Comparison of ENCODE assay signal across 8 cellular contexts in genomic region chr15:73965730-73966103, GRCh38. TPM values are rescaled to one million over a fixed set of nuclear protein-coding genes. Genes with fewer than 3 reads are reported as not detected.
DNase-seq lines count a peak whose midpoint lies in the region; ATAC-seq and TF ChIP-seq lines count a peak whose summit lies in the region.

No MANE protein-coding gene starts in this region.

- H3K4me3 ChIP-seq in CD8-positive, alpha-beta T cell (ENCODE audit: low read depth, low read length): no peak overlapping the region
- no peak overlapping the region for H3K4me3 ChIP-seq in testis

- POLR2A ChIA-PET in CD8-positive, alpha-beta T cell (lab: Charles Lee): interaction anchor here (0.6 to 1.6 kb wide), 4 partner anchors 11 to 29 kb away, joined by 3 to 6 read pairs (median 4); partner anchors contain the start of gene PML

- peak overlapping the region; percentile 68 for H3K27ac Mint-ChIP-seq in CD8-positive, alpha-beta T cell
- peak overlapping the region; percentile 63 to 83 for H3K27ac Mint-ChIP-seq in effector memory CD8-positive, alpha-beta T cell

- H3K4me1 ChIP-seq in CD8-positive, alpha-beta T cell (ENCODE audit: insufficient read depth, low read length): peaks cover 23% of the 10 kb centered on the region
- peaks cover 5% of the 10 kb centered on the region for H3K4me1 ChIP-seq in testis

- CTCF ChIA-PET in CD8-positive, alpha-beta T cell (lab: Charles Lee): interaction anchor here (0.7 to 14.2 kb wide), 9 partner anchors 14 to 91 kb away, joined by 3 to 328 read pairs (median 6); partner anchors contain the start of gene PML

- no peaks in the 10 kb centered on the region for H3K27me3 Mint-ChIP-seq in CD8-positive, alpha-beta T cell (ENCODE audit: low read depth)
- H3K27me3 Mint-ChIP-seq in effector memory CD8-positive, alpha-beta T cell: no peaks in the 10 kb centered on the region

- intact Hi-C loops in CD8-positive, alpha-beta T cell (cut with DNase I, micrococcal nuclease): loop anchor here in 1 of 2 experiments (2.0 kb wide), 1 partner anchor 37 kb away; no protein-coding TSS in a partner anchor
- intact Hi-C loops in testis (cut with DNase I; ENCODE audit: low total_unique reads): no loop called here

- 46 to 63% methylated on average over 2 of the region's 2 CpGs for WGBS in testis, 2 donors

- no peaks in the 10 kb centered on the region for H3K36me3 Mint-ChIP-seq in CD8-positive, alpha-beta T cell
- H3K36me3 Mint-ChIP-seq in effector memory CD8-positive, alpha-beta T cell (ENCODE audit: insufficient read depth): peaks cover 3% of the 10 kb centered on the region

- TF ChIP-seq POLR2A in testis (IDR thresholded peaks at IDR 0.05): no peak

- no peaks in the 10 kb centered on the region for H3K36me3 ChIP-seq in CD8-positive, alpha-beta T cell (ENCODE audit: insufficient read depth, low read length)
- no peaks in the 10 kb centered on the region for H3K36me3 ChIP-seq in testis (ENCODE audit: low read depth, missing control alignments)

- H3K27me3 ChIP-seq in CD8-positive, alpha-beta T cell (ENCODE audit: insufficient read depth, low read length): no peaks in the 10 kb centered on the region
- H3K27me3 ChIP-seq in testis: no peaks in the 10 kb centered on the region

- TF ChIP-seq CTCF in CD8-positive, alpha-beta T cell (IDR thresholded peaks at IDR 0.05): no peak
- TF ChIP-seq CTCF in testis (IDR thresholded peaks at IDR 0.05): no peak

- H3K4me3 Mint-ChIP-seq in CD8-positive, alpha-beta T cell: peak overlapping the region; percentile 83
- peak overlapping the region; percentile 71 to 83 for H3K4me3 Mint-ChIP-seq in effector memory CD8-positive, alpha-beta T cell

- DNase-seq in CD8-positive, alpha-beta T cell: no peak
- DNase-seq in M059J (ENCODE audit: low read depth): peak; percentile 70
- no peak for DNase-seq in effector memory CD8-positive, alpha-beta T cell
- DNase-seq in HuH-7.5 (ENCODE audit: low spot score): no peak
- no peak for DNase-seq in testis
- no peak for DNase-seq in globus pallidus (ENCODE audit: low spot score)
- DNase-seq in mesenteric fat pad (ENCODE audit: low spot score): no peak

- H3K27ac ChIP-seq in CD8-positive, alpha-beta T cell (ENCODE audit: low read depth, low read length): no peak overlapping the region
- H3K27ac ChIP-seq in testis: no peak overlapping the region

- peaks cover 29% of the 10 kb centered on the region for H3K4me1 Mint-ChIP-seq in CD8-positive, alpha-beta T cell (ENCODE audit: low read depth)
- peaks cover 17 to 22% of the 10 kb centered on the region in 2 donors for H3K4me1 Mint-ChIP-seq in effector memory CD8-positive, alpha-beta T cell (ENCODE audit: low read depth in 2 of 2)

- H3K9me3 Mint-ChIP-seq in CD8-positive, alpha-beta T cell: no peaks in the 10 kb centered on the region
- no peaks in the 10 kb centered on the region for H3K9me3 Mint-ChIP-seq in effector memory CD8-positive, alpha-beta T cell

- ATAC-seq in CD8-positive, alpha-beta T cell: peak; percentile 73
- peak; percentile 65 for ATAC-seq in GM19452 (IDR thresholded peaks at IDR 0.05; ENCODE audit: unreplicated experiment)
- peak; percentile 56 for ATAC-seq in effector memory CD8-positive, alpha-beta T cell (replicated peaks)

- no peaks in the 10 kb centered on the region for H3K9me3 ChIP-seq in CD8-positive, alpha-beta T cell (ENCODE audit: low read length)
- H3K9me3 ChIP-seq in testis: no peaks in the 10 kb centered on the region

RNA-seq across cellular contexts. Expression of gene STOML1, which starts 26.4 kb away (rescaled TPM):
- total RNA-seq in CD8-positive, alpha-beta T cell: 1 to 10 TPM; 2.5 to 4.8 TPM
- 12.5 and 19.9 TPM in 2 replicates for total RNA-seq in M059J (2014; rRNA removed; shearing (Covaris generic))
- total RNA-seq in testis: 10 to 100 TPM; 18.2 to 20.1 TPM
- polyA plus RNA-seq in testis (ENCODE audit: insufficient read depth, low read depth, low replicate concordance): 25.6 TPM
- total RNA-seq in mesenteric fat pad: 18.6 TPM

RNA-seq across cellular contexts. Expression of gene PML, which starts 28.8 kb away (rescaled TPM):
- 10 to 100 TPM; 29.2 to 29.6 TPM for total RNA-seq in CD8-positive, alpha-beta T cell
- 24.5 and 74.6 TPM in 2 replicates for total RNA-seq in M059J (2014; rRNA removed; shearing (Covaris generic))
- total RNA-seq in testis (10 to 100 TPM; 53.9 to 59.5 TPM), mesenteric fat pad (92.3 TPM)
- 20.9 TPM for polyA plus RNA-seq in testis (ENCODE audit: insufficient read depth, low read depth, low replicate concordance)

RNA-seq across cellular contexts. Expression of gene LOXL1, which starts 39.5 kb away (rescaled TPM):
- 1 to 10 TPM; 1.1 to 2.2 TPM for total RNA-seq in CD8-positive, alpha-beta T cell
- 120 and 189 TPM in 2 replicates for total RNA-seq in M059J (2014; rRNA removed; shearing (Covaris generic))
- total RNA-seq in testis (10 to 100 TPM; 13.9 to 14.9 TPM), mesenteric fat pad (14.0 TPM)
- 56.8 TPM for polyA plus RNA-seq in testis (ENCODE audit: insufficient read depth, low read depth, low replicate concordance)
